ENCODE assay signal across 8 cellular contexts in genomic region chr10:29377333-29377961, GRCh38.
DNase-seq lines count a peak whose midpoint lies in the region; ATAC-seq, FAIRE-seq and TF ChIP-seq lines count a peak whose summit lies in the region.

No MANE protein-coding gene starts in this region.

- H3K9me3 ChIP-seq in AG04450 (ENCODE audit: control insufficient read depth, insufficient read depth, low read length) (no peaks in the 10 kb centered on the region), Peyer's patch (no peaks in the 10 kb centered on the region), small intestine (ENCODE audit: control insufficient read depth, low read depth) (no peaks in the 10 kb centered on the region)

- 76 to 86% (median 77%) methylated on average over 9 to 10 of the region's 10 CpGs for WGBS in small intestine, 3 donors

- no peak for FAIRE-seq in small intestine (lab: Jason Lieb, UNC)

- H3K4me1 ChIP-seq in Peyer's patch = no peaks in the 10 kb centered on the region
- no peaks in the 10 kb centered on the region for H3K4me1 ChIP-seq in small intestine (ENCODE audit: control insufficient read depth in 2 of 2, insufficient read depth in 1 of 2, low read depth in 1 of 2, low read length in 1 of 2)

- POLR2A ChIA-PET in AG04450 (lab: Yijun Ruan, JAX) = no interaction called here

- TF ChIP-seq CTCF in AG04450 (IDR thresholded peaks at IDR 0.05; ENCODE audit: low read depth, low read length) (peak; percentile 81), GM12873 (IDR thresholded peaks at IDR 0.05; ENCODE audit: insufficient read depth, low read depth, low read length, missing control alignments) (peak; percentile 66), Peyer's patch (IDR thresholded peaks at IDR 0.05) (peak in 4 of 6 experiments; percentile 55 to 61 (median 56)), fibroblast of mammary gland (conservative IDR thresholded peaks at IDR 0.05; ENCODE audit: control insufficient read depth, insufficient read depth, low read depth, low read length) (peak; percentile 80)

- no peak for TF ChIP-seq POLR2A in Peyer's patch (IDR thresholded peaks at IDR 0.05)

- H3K27ac ChIP-seq in AG04450 (ENCODE audit: low read depth, low read length) (no peak overlapping the region), Peyer's patch (no peak overlapping the region), small intestine (ENCODE audit: low read depth in 1 of 2, low read length in 1 of 2) (no peak overlapping the region)

- CTCF ChIA-PET in AG04450 (lab: Charles Lee) = interaction anchor here (0.6 to 3.0 kb wide), 10 partner anchors 7 to 125 kb away, joined by 3 to 14 read pairs (median 6); no protein-coding TSS in a partner anchor

- H3K4me3 ChIP-seq in AG04450 (ENCODE audit: low read depth, low read length) (no peak overlapping the region), Peyer's patch (no peak overlapping the region), fibroblast of mammary gland (ENCODE audit: control insufficient read depth, low read depth, low read length) (no peak overlapping the region), small intestine (ENCODE audit: low read depth in 1 of 2, low read length in 2 of 2) (no peak overlapping the region)

- H3K36me3 ChIP-seq in Peyer's patch (no peaks in the 10 kb centered on the region), small intestine (ENCODE audit: control insufficient read depth in 2 of 2, insufficient read depth in 2 of 2, low read length in 2 of 2) (no peaks in the 10 kb centered on the region)

- peaks cover 6% of the 10 kb centered on the region for H3K27me3 ChIP-seq in AG04450 (ENCODE audit: control insufficient read depth, insufficient read depth, low read length)
- H3K27me3 ChIP-seq in Peyer's patch = no peaks in the 10 kb centered on the region
- H3K27me3 ChIP-seq in small intestine (ENCODE audit: control insufficient read depth in 2 of 2, insufficient read depth in 2 of 2, low read length in 2 of 2) = no peaks in the 10 kb centered on the region

- ATAC-seq in HG03196 (IDR thresholded peaks at IDR 0.05; ENCODE audit: unreplicated experiment) (no peak), GM18861 (IDR thresholded peaks at IDR 0.05; ENCODE audit: unreplicated experiment) (no peak), HG02763 (IDR thresholded peaks at IDR 0.05; ENCODE audit: unreplicated experiment) (no peak)

- peak; percentile 7 for DNase-seq in AG04450 (ENCODE audit: low read depth, low spot score)
- DNase-seq in Peyer's patch = no peak
- DNase-seq in fibroblast of mammary gland (ENCODE audit: low read depth) = peak; percentile 45
- DNase-seq in small intestine = peak; percentile 13

Comparison
In these comparisons a context has a peak if more than half of its experiments do, and no peak if none do; other contexts are left out.
1. DNase-seq: peak in AG04450 (single experiment), fibroblast of mammary gland (single experiment) and small intestine (single experiment); none in Peyer's patch (0 of 3).
2. Peak in every context shown above with its lines, with median percentiles within 50 percentile points of each other: CTCF ChIP-seq.